Comparison of ENCODE assay signal across 11 cellular contexts in genomic region chr18:57807336-57808117, GRCh38. TPM values are rescaled to one million over a fixed set of nuclear protein-coding genes. Genes with fewer than 3 reads are reported as not detected.
DNase-seq lines count a peak whose midpoint lies in the region; ATAC-seq and TF ChIP-seq lines count a peak whose summit lies in the region.
"Had no signal": no experiment of that assay in that cellular context is flagged by ENCODE, and none has a peak within 500 bp of the region (broad histone marks: within the 10 kb centered on the region; RNA-seq: fewer than 3 reads in every experiment).

No MANE protein-coding gene starts in this region.

- 26 to 40% methylated on average over 2 of the region's 2 CpGs for WGBS in thyroid gland, 2 donors
- 22 to 35% methylated on average over 2 of the region's 2 CpGs for WGBS in lower leg skin, 2 donors

- H3K27ac ChIP-seq in HCT116 (ENCODE audit: low read depth, low read length) (no peak overlapping the region), thyroid gland (peak overlapping the region; percentile 87 to 97 (median 95))

- no peak overlapping the region for H3K9ac ChIP-seq in HCT116 (ENCODE audit: low read length)

- H3K4me3 ChIP-seq in HCT116 (replicated peaks in 1 of 2; ENCODE audit: low read depth in 1 of 2, low read length in 2 of 2), result no peak overlapping the region
- H3K4me3 ChIP-seq in thyroid gland (replicated peaks in 1 of 3), result no peak overlapping the region
- H3K4me3 ChIP-seq in lower leg skin (ENCODE audit: low read depth, poor library complexity, severe bottlenecking), result no peak overlapping the region

- CTCF ChIA-PET in HCT116 (lab: Charles Lee), result no interaction called here

- no peaks in the 10 kb centered on the region for H4K20me1 ChIP-seq in HCT116 (ENCODE audit: insufficient read depth)

- no peaks in the 10 kb centered on the region; the same call in 1 of the 2 replicates for H3K79me2 ChIP-seq in HCT116 (ENCODE audit: insufficient read depth, low read length)

- BruUV-seq in HCT116 (replicated peaks; lab: Mats Ljungman, UMichigan), result no TSS peak

- RAD21 ChIA-PET in HCT116 (lab: Charles Lee; ENCODE audit: low non-redundant PET in 1 of 2, low total read pairs in 2 of 2, uncharacterized antibody in 2 of 2, unreplicated experiment in 2 of 2), result no interaction called here

- intact Hi-C loops in HCT116 (cut with micrococcal nuclease) (no loop called here), thyroid gland (cut with DNase I) (loop anchor here (10.0 kb wide), 2 partner anchors 103 to 183 kb away; partner anchors contain the start of gene NARS1), lower leg skin (cut with DNase I; ENCODE audit: low total_unique reads) (loop anchor here (10.0 kb wide), 1 partner anchor 183 kb away; the partner anchor contains the start of gene NARS1)

- TF ChIP-seq CTCF in HCT116 (IDR thresholded peaks at IDR 0.05 in 2 of 3, conservative IDR thresholded peaks at IDR 0.05 in 1 of 3; ENCODE audit: borderline replicate concordance in 1 of 3, insufficient read depth in 1 of 3, low read depth in 2 of 3, low read length in 2 of 3) (no peak), thyroid gland (IDR thresholded peaks at IDR 0.05) (no peak), lower leg skin (IDR thresholded peaks at IDR 0.05) (no peak)

- TF ChIP-seq POLR2A in HCT116 (IDR thresholded peaks at IDR 0.05; ENCODE audit: borderline replicate concordance, extremely low read depth, insufficient read depth, insufficient read length) (no peak), thyroid gland (IDR thresholded peaks at IDR 0.05) (no peak), lower leg skin (IDR thresholded peaks at IDR 0.05) (no peak)

- peak overlapping the region; percentile 4; the same call in 1 of the 2 replicates for H3K4me2 ChIP-seq in HCT116 (ENCODE audit: low read length)

- TF ChIP-seq RAD21 in HCT116 (IDR thresholded peaks at IDR 0.05; ENCODE audit: low read depth), result no peak

- H2AFZ ChIP-seq in HCT116 (ENCODE audit: low read depth, low read length, poor library complexity, severe bottlenecking), result peak overlapping the region; percentile 27

- H3K36me3 ChIP-seq in HCT116 (ENCODE audit: control insufficient read depth in 1 of 2, insufficient read depth in 2 of 2, low read length in 2 of 2), result no peaks in the 10 kb centered on the region
- no peaks in the 10 kb centered on the region for H3K36me3 ChIP-seq in thyroid gland

- no peak for ATAC-seq in HCT116

- POLR2A ChIA-PET in HCT116 (lab: Charles Lee), result no interaction called here

- peaks cover 0 to 11% of the 10 kb centered on the region in 2 experiments; a peak in 1 of 4 replicates for H3K9me3 ChIP-seq in HCT116 (ENCODE audit: control insufficient read depth in 1 of 2, insufficient read depth in 1 of 2, low read depth in 1 of 2, low read length in 2 of 2)
- H3K9me3 ChIP-seq in thyroid gland, result no peaks in the 10 kb centered on the region

- no peaks in the 10 kb centered on the region for H3K9me2 ChIP-seq in HCT116 (ENCODE audit: insufficient read depth)

- no peak for DNase-seq in HCT116 (ENCODE audit: low read depth, low spot score)
- DNase-seq in amniotic epithelial cell (ENCODE audit: low read depth), result peak; percentile 20
- DNase-seq in iris pigment epithelial cell (ENCODE audit: low read depth), result peak; percentile 43
- no peak for DNase-seq in thyroid gland
- DNase-seq in lower leg skin (ENCODE audit: low spot score in 2 of 2), result no peak
- DNase-seq in stimulated activated naive CD4-positive, alpha-beta T cell (lab: John Stamatoyannopoulos, UW), result no peak
- no peak for DNase-seq in GDM1 (lab: John Stamatoyannopoulos, UW)
- DNase-seq: activated CD4-positive, alpha-beta T cell treated with anti-CD3 and anti-CD28 coated beads, Interleukin-2, amount 10 ng/mL, durations not matched to agents 24 days and 14 days; erythroblast; Karpas-422; NCI-H345 had no signal

- no peaks in the 10 kb centered on the region for H3K27me3 ChIP-seq in HCT116 (ENCODE audit: insufficient read depth, low read length)
- H3K27me3 ChIP-seq in thyroid gland, result no peaks in the 10 kb centered on the region

- H3K4me1 ChIP-seq in HCT116 (ENCODE audit: control insufficient read depth in 1 of 2, insufficient read depth in 2 of 2, low read length in 2 of 2), result peaks cover 9 to 29% of the 10 kb centered on the region in 2 experiments
- peaks cover 36 to 45% of the 10 kb centered on the region in 2 donors for H3K4me1 ChIP-seq in thyroid gland

TF ChIP-seq in HCT116, 20 proteins besides CTCF, POLR2A, EP300 and RAD21:
- TF ChIP-seq EGR1 (IDR thresholded peaks at IDR 0.05; ENCODE audit: low read depth) (no peak), EZH2 (IDR thresholded peaks at IDR 0.05) (no peak), SP1 (IDR thresholded peaks at IDR 0.05; ENCODE audit: low read depth) (no peak), ZNF274 (IDR thresholded peaks at IDR 0.05; ENCODE audit: low read depth, low read length) (no peak), ZFX (IDR thresholded peaks at IDR 0.05) (no peak), SRF (IDR thresholded peaks at IDR 0.05; ENCODE audit: low read depth) (no peak), ZBTB33 (IDR thresholded peaks at IDR 0.05; ENCODE audit: extremely low read depth, insufficient replicate concordance, low read length) (no peak), POLR2AphosphoS5 (IDR thresholded peaks at IDR 0.05; ENCODE audit: low read depth, low read length) (no peak), CBX3 (IDR thresholded peaks at IDR 0.05; ENCODE audit: low read depth) (no peak), JUND (IDR thresholded peaks at IDR 0.05) (no peak), YY1 (IDR thresholded peaks at IDR 0.05; ENCODE audit: extremely low read depth, insufficient replicate concordance, low read depth, low read length) (no peak), EZH2phosphoT487 (IDR thresholded peaks at IDR 0.05; ENCODE audit: borderline replicate concordance) (no peak)

RNA-seq across cellular contexts. Expression of gene ATP8B1, which starts 4.4 kb away (rescaled TPM):
- 15.9 TPM for total RNA-seq in HCT116 (2021; ENCODE audit: unreplicated experiment)
- 8.1 and 8.6 TPM in 2 replicates for polyA plus RNA-seq in HCT116 (2012)
- total RNA-seq in thyroid gland, result 10 to 100 TPM; 45.8 to 71.8 (median 58.2) TPM
- total RNA-seq in lower leg skin, result 10 to 100 TPM; 21.6 to 32.1 (median 26.8) TPM
- total RNA-seq: activated CD4-positive, alpha-beta T cell treated with anti-CD3 and anti-CD28 coated beads, Interleukin-2, amount 10 ng/mL, durations not matched to agents 24 days and 14 days had no signal

Comparison
In these comparisons a context has a peak if more than half of its experiments do, and no peak if none do; other contexts are left out.
1. DNase-seq: peak in amniotic epithelial cell (single experiment) and iris pigment epithelial cell (single experiment); none in HCT116 (single experiment), thyroid gland (0 of 2), lower leg skin (0 of 2), stimulated activated naive CD4-positive, alpha-beta T cell (0 of 6) and GDM1 (single experiment).